16 cellular contexts compared by ENCODE assay signal in the genomic region with DNA sequence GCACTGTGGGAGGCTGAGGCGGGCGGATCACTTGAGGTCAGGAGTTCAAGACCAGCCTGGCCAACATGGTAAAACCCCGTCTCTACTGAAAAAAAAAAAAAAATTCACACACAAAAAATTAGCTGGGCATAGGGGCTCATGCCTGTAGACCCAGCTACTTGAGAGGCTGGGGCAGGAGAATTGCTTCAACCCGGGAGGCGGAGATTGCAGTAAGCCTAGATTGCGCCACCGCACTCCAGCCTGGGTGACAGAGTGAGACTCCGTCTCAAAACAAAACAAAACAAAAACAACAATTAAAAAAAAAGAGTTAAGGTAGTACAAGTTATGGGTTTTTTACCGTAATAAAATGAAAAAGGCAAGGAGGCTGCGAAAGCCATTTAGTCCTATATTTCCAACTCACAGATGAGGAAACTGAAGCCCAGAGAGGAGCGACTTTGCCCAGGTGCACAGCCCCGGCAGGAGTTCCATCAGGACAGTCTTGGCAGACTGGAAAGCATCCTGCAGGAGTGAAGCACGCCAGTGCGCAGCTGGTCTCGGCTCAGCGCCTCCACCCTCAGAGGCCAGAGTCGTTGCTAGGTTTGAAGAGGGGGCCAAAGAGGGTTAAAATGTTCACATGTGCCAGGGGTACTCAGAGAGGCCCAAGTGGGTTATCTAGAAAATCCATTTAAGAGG. TPM values are rescaled to one million over a fixed set of nuclear protein-coding genes. Genes with fewer than 3 reads are reported as not detected.
"Had no signal": no experiment of that assay in that cellular context is flagged by ENCODE, and none has a peak within 500 bp of the region (broad histone marks: within the 10 kb centered on the region; RNA-seq: fewer than 3 reads in every experiment).

No MANE protein-coding gene starts in this region.

- H3K9me3 ChIP-seq: ascending aorta, gastroesophageal sphincter, sigmoid colon had no signal

- H3K9me3 Mint-ChIP-seq: activated CD4-positive, alpha-beta memory T cell treated with anti-CD3 and anti-CD28 coated beads, Interleukin-2, amount 10 ng/mL, durations not matched to agents 7 days and 5 days; activated naive CD8-positive, alpha-beta T cell treated with anti-CD3 and anti-CD28 coated beads, Interleukin-2, amount 10 ng/mL, durations not matched to agents 7 days and 5 days; activated T-cell treated with anti-CD3 and anti-CD28 coated beads, Interleukin-2, amount 50 U/mL, for 72 hours; nephron progenitor cell; stimulated activated naive CD8-positive, alpha-beta T cell treated with anti-CD3 and anti-CD28 coated beads, Interleukin-15, Interleukin-2, amounts not matched to agents 100 ng/mL and 50 ng/mL, for 24 hours had no signal

- H3K27ac Mint-ChIP-seq: activated CD4-positive, alpha-beta memory T cell treated with anti-CD3 and anti-CD28 coated beads, Interleukin-2, amount 10 ng/mL, durations not matched to agents 7 days and 5 days; activated naive CD8-positive, alpha-beta T cell treated with anti-CD3 and anti-CD28 coated beads, Interleukin-2, amount 10 ng/mL, durations not matched to agents 7 days and 5 days; activated T-cell treated with anti-CD3 and anti-CD28 coated beads, Interleukin-2, amount 50 U/mL, for 72 hours; nephron progenitor cell; stimulated activated naive CD8-positive, alpha-beta T cell treated with anti-CD3 and anti-CD28 coated beads, Interleukin-15, Interleukin-2, amounts not matched to agents 100 ng/mL and 50 ng/mL, for 24 hours had no signal

- H3K27me3 Mint-ChIP-seq: stimulated activated naive CD8-positive, alpha-beta T cell treated with anti-CD3 and anti-CD28 coated beads, Interleukin-15, Interleukin-2, amounts not matched to agents 100 ng/mL and 50 ng/mL, for 24 hours had no signal

- H3K27me3 ChIP-seq: ascending aorta, cardiac muscle cell, gastroesophageal sphincter, sigmoid colon had no signal

- ATAC-seq: activated T-cell treated with anti-CD3 and anti-CD28 coated beads, Interleukin-2, amount 50 U/mL, for 72 hours; gastroesophageal sphincter; left lobe of liver had no signal

- H3K36me3 ChIP-seq: ascending aorta, cardiac muscle cell, sigmoid colon had no signal

- H3K4me3 ChIP-seq: ascending aorta, cardiac muscle cell, gastroesophageal sphincter, sigmoid colon had no signal

- H3K27ac ChIP-seq: cardiac muscle cell had no signal

- DNase-seq: activated CD4-positive, alpha-beta memory T cell treated with anti-CD3 and anti-CD28 coated beads, Interleukin-2, amount 10 ng/mL, durations not matched to agents 7 days and 5 days; activated CD8-positive, alpha-beta memory T cell treated with anti-CD3 and anti-CD28 coated beads, Interleukin-2, amount 50 U/mL, for 4 hours; activated naive CD8-positive, alpha-beta T cell treated with anti-CD3 and anti-CD28 coated beads, Interleukin-2, amount 10 ng/mL, durations not matched to agents 7 days and 5 days; activated T-cell treated with anti-CD3 and anti-CD28 coated beads, Interleukin-2, amount 50 U/mL, for 72 hours; islet precursor cell; mesendoderm; nephron progenitor cell; sigmoid colon; stimulated activated CD4-positive, alpha-beta T cell treated with anti-CD3 and anti-CD28 coated beads, Interleukin-4, amount 100 ng/mL, for 1 hour; stimulated activated CD8-positive, alpha-beta memory T cell treated with anti-CD3 and anti-CD28 coated beads, Interleukin-4, amount 100 ng/mL, for 48 hours; T-helper 9 cell had no signal

- H3K4me3 Mint-ChIP-seq: activated CD4-positive, alpha-beta memory T cell treated with anti-CD3 and anti-CD28 coated beads, Interleukin-2, amount 10 ng/mL, durations not matched to agents 7 days and 5 days; activated naive CD8-positive, alpha-beta T cell treated with anti-CD3 and anti-CD28 coated beads, Interleukin-2, amount 10 ng/mL, durations not matched to agents 7 days and 5 days; activated T-cell treated with anti-CD3 and anti-CD28 coated beads, Interleukin-2, amount 50 U/mL, for 72 hours; nephron progenitor cell; stimulated activated naive CD8-positive, alpha-beta T cell treated with anti-CD3 and anti-CD28 coated beads, Interleukin-15, Interleukin-2, amounts not matched to agents 100 ng/mL and 50 ng/mL, for 24 hours had no signal

- H3K36me3 Mint-ChIP-seq: activated naive CD8-positive, alpha-beta T cell treated with anti-CD3 and anti-CD28 coated beads, Interleukin-2, amount 10 ng/mL, durations not matched to agents 7 days and 5 days had no signal

RNA-seq across cellular contexts. Expression of a gene that starts 22.2 kb away (rescaled TPM):
- total RNA-seq: activated CD4-positive, alpha-beta memory T cell treated with anti-CD3 and anti-CD28 coated beads, Interleukin-2, amount 10 ng/mL, durations not matched to agents 7 days and 5 days had no signal
